In the genomic region with DNA sequence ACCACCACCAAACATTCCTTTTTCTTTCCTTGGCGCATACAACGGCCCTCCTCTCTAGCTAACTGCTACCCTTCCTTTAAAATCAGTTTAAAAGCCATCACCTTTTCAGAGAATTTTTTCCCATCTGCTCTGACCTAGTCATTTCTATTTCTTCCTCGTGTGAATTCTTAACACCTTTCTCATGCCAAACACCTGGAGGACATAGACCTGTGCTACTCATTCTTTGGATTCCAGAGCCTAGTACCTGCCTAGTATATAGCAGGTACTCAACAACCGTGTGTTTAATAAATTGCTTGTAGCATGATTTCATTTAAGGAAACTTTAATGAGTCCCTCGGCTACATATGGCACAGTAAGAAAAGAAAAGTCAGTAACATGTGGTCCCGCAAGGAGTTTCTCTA, we compare ENCODE assay signal across 1 cellular context.
TF ChIP-seq lines count a peak whose summit lies in the region.

No MANE protein-coding gene starts in this region.

TF ChIP-seq in Ishikawa, 13 proteins besides CTCF, POLR2A, EP300 and RAD21 (continued from another document):
- TF ChIP-seq, protein P1, sequence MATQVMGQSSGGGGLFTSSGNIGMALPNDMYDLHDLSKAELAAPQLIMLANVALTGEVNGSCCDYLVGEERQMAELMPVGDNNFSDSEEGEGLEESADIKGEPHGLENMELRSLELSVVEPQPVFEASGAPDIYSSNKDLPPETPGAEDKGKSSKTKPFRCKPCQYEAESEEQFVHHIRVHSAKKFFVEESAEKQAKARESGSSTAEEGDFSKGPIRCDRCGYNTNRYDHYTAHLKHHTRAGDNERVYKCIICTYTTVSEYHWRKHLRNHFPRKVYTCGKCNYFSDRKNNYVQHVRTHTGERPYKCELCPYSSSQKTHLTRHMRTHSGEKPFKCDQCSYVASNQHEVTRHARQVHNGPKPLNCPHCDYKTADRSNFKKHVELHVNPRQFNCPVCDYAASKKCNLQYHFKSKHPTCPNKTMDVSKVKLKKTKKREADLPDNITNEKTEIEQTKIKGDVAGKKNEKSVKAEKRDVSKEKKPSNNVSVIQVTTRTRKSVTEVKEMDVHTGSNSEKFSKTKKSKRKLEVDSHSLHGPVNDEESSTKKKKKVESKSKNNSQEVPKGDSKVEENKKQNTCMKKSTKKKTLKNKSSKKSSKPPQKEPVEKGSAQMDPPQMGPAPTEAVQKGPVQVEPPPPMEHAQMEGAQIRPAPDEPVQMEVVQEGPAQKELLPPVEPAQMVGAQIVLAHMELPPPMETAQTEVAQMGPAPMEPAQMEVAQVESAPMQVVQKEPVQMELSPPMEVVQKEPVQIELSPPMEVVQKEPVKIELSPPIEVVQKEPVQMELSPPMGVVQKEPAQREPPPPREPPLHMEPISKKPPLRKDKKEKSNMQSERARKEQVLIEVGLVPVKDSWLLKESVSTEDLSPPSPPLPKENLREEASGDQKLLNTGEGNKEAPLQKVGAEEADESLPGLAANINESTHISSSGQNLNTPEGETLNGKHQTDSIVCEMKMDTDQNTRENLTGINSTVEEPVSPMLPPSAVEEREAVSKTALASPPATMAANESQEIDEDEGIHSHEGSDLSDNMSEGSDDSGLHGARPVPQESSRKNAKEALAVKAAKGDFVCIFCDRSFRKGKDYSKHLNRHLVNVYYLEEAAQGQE (IDR thresholded peaks at IDR 0.05; ENCODE audit: low read depth) = no peak
